ENCODE assay signal across 8 cellular contexts in genomic region chr7:4973728-4974198, GRCh38. TPM values are rescaled to one million over a fixed set of nuclear protein-coding genes. Genes with fewer than 3 reads are reported as not detected.
DNase-seq lines count a peak whose midpoint lies in the region; ATAC-seq and TF ChIP-seq lines count a peak whose summit lies in the region.

No MANE protein-coding gene starts in this region.

- peak overlapping the region; percentile 53 to 99 (median 89) for H3K27ac ChIP-seq in adrenal gland
- peak overlapping the region; percentile 60 to 92 (median 86) for H3K27ac ChIP-seq in heart right ventricle
- peak overlapping the region; percentile 83 to 94 (median 88) for H3K27ac ChIP-seq in upper lobe of left lung

- intact Hi-C loops in adrenal gland (cut with DNase I) (loop anchor here in 1 of 2 donors (5.0 kb wide), 1 partner anchor 114 kb away; no protein-coding TSS in a partner anchor), heart right ventricle (cut with DNase I) (loop anchor here in 5 of 10 donors (5.0 to 10.0 kb wide), 4 partner anchors 109 to 296 kb away; no protein-coding TSS in a partner anchor), posterior cingulate gyrus (cut with DNase I) (loop anchor here (2.0 to 10.0 kb wide), 2 partner anchors 89 to 111 kb away; partner anchors contain the start of gene RADIL)

- TF ChIP-seq CTCF in GM12875 (IDR thresholded peaks at IDR 0.05; ENCODE audit: borderline replicate concordance, insufficient read depth, low read depth, low read length) (peak; percentile 94), adrenal gland (IDR thresholded peaks at IDR 0.05) (peak; percentile 52 to 86 (median 78)), heart right ventricle (IDR thresholded peaks at IDR 0.05) (peak; percentile 71 to 95 (median 83)), upper lobe of left lung (IDR thresholded peaks at IDR 0.05) (peak; percentile 75 to 95 (median 89))

- no peaks in the 10 kb centered on the region for H3K9me3 ChIP-seq in adrenal gland (replicated peaks in 1 of 3)
- no peaks in the 10 kb centered on the region for H3K9me3 ChIP-seq in heart right ventricle
- no peaks in the 10 kb centered on the region for H3K9me3 ChIP-seq in upper lobe of left lung

- DNase-seq in NCI-H1105 (lab: John Stamatoyannopoulos, UW), result peak; percentile 87
- peak; percentile 92 for DNase-seq in SW480 (ENCODE audit: low spot score)
- DNase-seq in adrenal gland, result peak; percentile 89 to 94 (median 92)
- DNase-seq in heart right ventricle, result peak; percentile 88 to 92
- DNase-seq in posterior cingulate gyrus, result peak; percentile 85 to 99 (median 90)
- DNase-seq in upper lobe of left lung, result peak; percentile 91 to 97

- no peak for TF ChIP-seq EP300 in upper lobe of left lung (IDR thresholded peaks at IDR 0.05)

- H3K36me3 ChIP-seq in adrenal gland (replicated peaks in 1 of 2), result peaks cover 0 to 26% of the 10 kb centered on the region in 2 donors
- peaks cover 0 to 28% (median 22%) of the 10 kb centered on the region in 9 donors for H3K36me3 ChIP-seq in heart right ventricle
- H3K36me3 ChIP-seq in upper lobe of left lung, result peaks cover 7 to 26% (median 22%) of the 10 kb centered on the region in 4 donors

- ATAC-seq in HG02678 (IDR thresholded peaks at IDR 0.05; ENCODE audit: unreplicated experiment), result peak; percentile 93
- ATAC-seq in heart right ventricle, result peak; percentile 96 to 99 (median 98)
- ATAC-seq in upper lobe of left lung (ENCODE audit: low FRiP score in 2 of 2), result peak; percentile 98 to 99

- H3K27me3 ChIP-seq in adrenal gland (no peaks in the 10 kb centered on the region), heart right ventricle (no peaks in the 10 kb centered on the region), upper lobe of left lung (no peaks in the 10 kb centered on the region)

- 3 to 16% (median 6%) methylated on average over 8 to 41 of the region's 41 CpGs for WGBS in adrenal gland, 4 donors
- WGBS in heart right ventricle, 2 donors, result 3 to 4% methylated on average over 41 of the region's 41 CpGs
- 7 to 30% methylated on average over 3 to 19 of the region's 41 CpGs for WGBS in upper lobe of left lung, 2 donors

- peak in 1 of 2 donors; percentile 56 for TF ChIP-seq POLR2A in adrenal gland (IDR thresholded peaks at IDR 0.05)
- TF ChIP-seq POLR2A in upper lobe of left lung (IDR thresholded peaks at IDR 0.05), result peak in 2 of 4 donors; percentile 30 to 72

- peak overlapping the region; percentile 55 for H3K4me3 ChIP-seq in GM12875 (ENCODE audit: low read depth, low read length)
- H3K4me3 ChIP-seq in adrenal gland, result peak overlapping the region in 3 of 4 donors; percentile 78 to 95 (median 85)
- H3K4me3 ChIP-seq in heart right ventricle, result peak overlapping the region; percentile 73 to 92 (median 88)
- H3K4me3 ChIP-seq in upper lobe of left lung, result peak overlapping the region; percentile 87 to 96 (median 92)

- H3K4me1 ChIP-seq in adrenal gland (replicated peaks in 1 of 2) (peaks cover 0 to 12% of the 10 kb centered on the region in 2 donors), heart right ventricle (peaks cover 0 to 20% (median 13%) of the 10 kb centered on the region in 9 donors), upper lobe of left lung (peaks cover 6 to 14% (median 12%) of the 10 kb centered on the region in 4 donors)

RNA-seq across cellular contexts. Expression of gene MMD2, which starts 14.8 kb away (rescaled TPM):
- total RNA-seq in adrenal gland (not detected), heart right ventricle (not detected), upper lobe of left lung (not detected)
- polyA plus RNA-seq in adrenal gland (under 1 TPM in 1 of 3 donors, not detected in 2; 0.03 TPM), heart right ventricle (not detected)

Comparison
In these comparisons a context has a peak if more than half of its experiments do, and no peak if none do; other contexts are left out.
1. Peak in every context shown above with its lines: DNase-seq, ATAC-seq, H3K4me3 ChIP-seq and H3K27ac ChIP-seq.